Comparison of ENCODE assay signal across 20 cellular contexts in the genomic region with DNA sequence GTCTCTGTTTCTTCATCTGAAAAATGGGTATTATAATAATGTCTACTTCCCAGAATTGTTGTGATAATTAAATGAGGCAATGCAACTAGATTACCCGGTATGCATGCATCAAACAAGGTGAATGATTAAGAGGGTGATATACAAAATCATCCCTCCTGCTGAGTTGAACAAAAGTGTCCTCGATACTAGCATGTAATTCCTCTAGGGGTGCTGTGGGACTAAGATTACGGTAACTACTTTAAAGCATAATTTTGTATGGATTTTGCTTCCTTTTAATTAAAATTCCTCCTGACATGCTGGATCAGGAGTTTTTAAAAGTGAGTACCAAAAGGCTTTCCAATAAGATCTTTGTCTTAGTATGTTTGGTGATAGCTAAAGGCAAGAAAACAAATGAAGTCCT.
DNase-seq lines count a peak whose midpoint lies in the region; ATAC-seq and TF ChIP-seq lines count a peak whose summit lies in the region.
"Had no signal": no experiment of that assay in that cellular context is flagged by ENCODE, and none has a peak within 500 bp of the region (broad histone marks: within the 10 kb centered on the region; RNA-seq: fewer than 3 reads in every experiment).

No MANE protein-coding gene starts in this region.

- POLR2A ChIA-PET in A673 (lab: Charles Lee; ENCODE audit: low non-redundant PET), result no interaction called here

- H3K36me3 ChIP-seq in A673 (ENCODE audit: insufficient read depth, low read length, poor library complexity, severe bottlenecking) (no peaks in the 10 kb centered on the region), OCI-LY1 (ENCODE audit: insufficient read depth, low read length) (no peaks in the 10 kb centered on the region), endodermal cell (ENCODE audit: control insufficient read depth, insufficient read depth, low read length) (no peaks in the 10 kb centered on the region)
- H3K36me3 ChIP-seq: esophagus squamous epithelium, sigmoid colon had no signal

- H3K9me3 ChIP-seq in A673 (ENCODE audit: low read depth, low read length, poor library complexity, severe bottlenecking) (no peaks in the 10 kb centered on the region), OCI-LY1 (ENCODE audit: low read length) (no peaks in the 10 kb centered on the region), endodermal cell (ENCODE audit: control insufficient read depth, low read length) (no peaks in the 10 kb centered on the region)
- H3K9me3 ChIP-seq: esophagus squamous epithelium, sigmoid colon had no signal

- H3K4me1 Mint-ChIP-seq in endodermal cell, result peaks cover 5% of the 10 kb centered on the region
- H3K4me1 Mint-ChIP-seq: activated CD4-positive, alpha-beta T cell treated with anti-CD3 and anti-CD28 coated beads, Interleukin-2, amount 10 ng/mL, durations not matched to agents 24 days and 14 days; activated naive CD8-positive, alpha-beta T cell treated with anti-CD3 and anti-CD28 coated beads for 36 hours; CD4-positive, CD25-positive, alpha-beta regulatory T cell; naive thymus-derived CD4-positive, alpha-beta T cell; stimulated activated effector memory CD8-positive, alpha-beta T cell treated with anti-CD3 and anti-CD28 coated beads, Interleukin-12 subunit alpha, Interleukin-12 subunit beta, amount 100 ng/mL, for 72 hours had no signal

- H2AFZ ChIP-seq in OCI-LY1 (ENCODE audit: low read length), result no peak overlapping the region
- H2AFZ ChIP-seq: parathyroid adenoma had no signal

- H3K4me3 ChIP-seq in A673 (ENCODE audit: low read depth, low read length, poor library complexity, severe bottlenecking) (no peak overlapping the region), OCI-LY1 (ENCODE audit: low read depth, low read length, poor library complexity, severe bottlenecking) (no peak overlapping the region), endodermal cell (ENCODE audit: low read length) (no peak overlapping the region)
- H3K4me3 ChIP-seq: esophagus squamous epithelium, K562, sigmoid colon had no signal

- intact Hi-C loops in A673 (cut with micrococcal nuclease; ENCODE audit: unreplicated experiment), result no loop called here

- no peaks in the 10 kb centered on the region for H3K36me3 Mint-ChIP-seq in endodermal cell (ENCODE audit: low read depth)
- H3K36me3 Mint-ChIP-seq: activated naive CD8-positive, alpha-beta T cell treated with anti-CD3 and anti-CD28 coated beads for 36 hours; CD4-positive, CD25-positive, alpha-beta regulatory T cell; naive thymus-derived CD4-positive, alpha-beta T cell; stimulated activated effector memory CD8-positive, alpha-beta T cell treated with anti-CD3 and anti-CD28 coated beads, Interleukin-12 subunit alpha, Interleukin-12 subunit beta, amount 100 ng/mL, for 72 hours had no signal

- TF ChIP-seq CTCF in A673 (conservative IDR thresholded peaks at IDR 0.05; ENCODE audit: low read depth, low read length), result peak; percentile 35; the same call in 1 of the 2 replicates
- TF ChIP-seq CTCF in GM12874 (IDR thresholded peaks at IDR 0.05; ENCODE audit: insufficient read depth, low read depth, low read length), result peak; percentile 2; the same call in 1 of the 2 replicates
- TF ChIP-seq CTCF in OCI-LY1 (IDR thresholded peaks at IDR 0.05; ENCODE audit: low read length), result peak; percentile 33; the same call in 1 of the 2 replicates
- TF ChIP-seq CTCF in endodermal cell (conservative IDR thresholded peaks at IDR 0.05), result peak; percentile 54

- H3K27me3 ChIP-seq in A673 (replicated peaks; ENCODE audit: insufficient read depth, low read depth, low read length, poor library complexity) (no peaks in the 10 kb centered on the region), OCI-LY1 (ENCODE audit: insufficient read depth, low read length) (no peaks in the 10 kb centered on the region), endodermal cell (ENCODE audit: control insufficient read depth, insufficient read depth, low read length, poor library complexity, severe bottlenecking) (no peaks in the 10 kb centered on the region)
- H3K27me3 ChIP-seq: esophagus squamous epithelium, sigmoid colon had no signal

- H3K27ac ChIP-seq in A673 (ENCODE audit: low read depth, low read length, poor library complexity, severe bottlenecking) (no peak overlapping the region), OCI-LY1 (ENCODE audit: low read depth, low read length, poor library complexity, severe bottlenecking) (no peak overlapping the region), endodermal cell (ENCODE audit: low read depth, low read length) (no peak overlapping the region), substantia nigra (ENCODE audit: low read depth, low read length, poor library complexity, severe bottlenecking) (no peak overlapping the region)
- H3K27ac ChIP-seq: esophagus squamous epithelium, parathyroid adenoma, sigmoid colon had no signal

- no peaks in the 10 kb centered on the region for H3K27me3 Mint-ChIP-seq in endodermal cell (ENCODE audit: insufficient read depth)
- H3K27me3 Mint-ChIP-seq: activated CD4-positive, alpha-beta T cell treated with anti-CD3 and anti-CD28 coated beads, Interleukin-2, amount 10 ng/mL, durations not matched to agents 24 days and 14 days had no signal

- WGBS in endodermal cell (ENCODE audit: insufficient coverage in 1 of 2, insufficient read length in 1 of 2), 2 experiments, result 76 to 92% methylated on average over 2 to 3 of the region's 3 CpGs

- no peak overlapping the region for H3K9ac ChIP-seq in OCI-LY1 (ENCODE audit: low read length)
- H3K9ac ChIP-seq in endodermal cell (ENCODE audit: extremely low read depth, low read length, poor library complexity, severe bottlenecking), result no peak overlapping the region
- H3K9ac ChIP-seq: parathyroid adenoma had no signal

- no peak for ATAC-seq in GM21576 (IDR thresholded peaks at IDR 0.05; ENCODE audit: unreplicated experiment)
- ATAC-seq: K562; naive thymus-derived CD4-positive, alpha-beta T cell; stimulated activated effector memory CD8-positive, alpha-beta T cell treated with anti-CD3 and anti-CD28 coated beads, Interleukin-12 subunit alpha, Interleukin-12 subunit beta, amount 100 ng/mL, for 72 hours had no signal

- H3K9me3 Mint-ChIP-seq in endodermal cell, result no peaks in the 10 kb centered on the region
- H3K9me3 Mint-ChIP-seq: activated CD4-positive, alpha-beta T cell treated with anti-CD3 and anti-CD28 coated beads, Interleukin-2, amount 10 ng/mL, durations not matched to agents 24 days and 14 days; activated naive CD8-positive, alpha-beta T cell treated with anti-CD3 and anti-CD28 coated beads for 36 hours; CD4-positive, CD25-positive, alpha-beta regulatory T cell had no signal

- BruUV-seq in A673 (replicated peaks; lab: Mats Ljungman, UMichigan), result no TSS peak

- CTCF ChIA-PET in A673 (lab: Charles Lee), result no interaction called here

- H3K79me2 ChIP-seq in OCI-LY1 (ENCODE audit: insufficient read depth, low read length), result no peaks in the 10 kb centered on the region
- H3K79me2 ChIP-seq: parathyroid adenoma had no signal

- no peak overlapping the region for H3K27ac Mint-ChIP-seq in endodermal cell
- H3K27ac Mint-ChIP-seq: activated CD4-positive, alpha-beta T cell treated with anti-CD3 and anti-CD28 coated beads, Interleukin-2, amount 10 ng/mL, durations not matched to agents 24 days and 14 days; activated naive CD8-positive, alpha-beta T cell treated with anti-CD3 and anti-CD28 coated beads for 36 hours; CD4-positive, CD25-positive, alpha-beta regulatory T cell; naive thymus-derived CD4-positive, alpha-beta T cell; stimulated activated effector memory CD8-positive, alpha-beta T cell treated with anti-CD3 and anti-CD28 coated beads, Interleukin-12 subunit alpha, Interleukin-12 subunit beta, amount 100 ng/mL, for 72 hours had no signal

- H4K20me1 ChIP-seq in OCI-LY1 (ENCODE audit: insufficient read depth, low read length), result no peaks in the 10 kb centered on the region

- no peaks in the 10 kb centered on the region for H3K9me2 ChIP-seq in OCI-LY1 (ENCODE audit: low read depth, low read length)

- no peak for DNase-seq in A673 (ENCODE audit: low spot score)
- no peak for DNase-seq in endodermal cell
- no peak for DNase-seq in substantia nigra (lab: John Stamatoyannopoulos, UW)
- no peak for DNase-seq in foreskin melanocyte
- DNase-seq in kidney glomerular epithelial cell (lab: John Stamatoyannopoulos, UW), result no peak
- DNase-seq: activated CD4-positive, alpha-beta T cell treated with anti-CD3 and anti-CD28 coated beads, Interleukin-2, amount 10 ng/mL, durations not matched to agents 24 days and 14 days; activated naive CD8-positive, alpha-beta T cell treated with anti-CD3 and anti-CD28 coated beads for 36 hours; CD4-positive, CD25-positive, alpha-beta regulatory T cell; effector CD8-positive, alpha-beta T cell; esophagus squamous epithelium; naive thymus-derived CD4-positive, alpha-beta T cell; NCI-H1092; NCI-H2029; sigmoid colon had no signal

- H3K4me1 ChIP-seq in A673 (ENCODE audit: insufficient read depth, low read length, poor library complexity, severe bottlenecking) (peaks cover 26% of the 10 kb centered on the region), OCI-LY1 (ENCODE audit: insufficient read depth, low read length, severe bottlenecking) (no peaks in the 10 kb centered on the region), endodermal cell (ENCODE audit: control insufficient read depth, insufficient read depth, low read length) (no peaks in the 10 kb centered on the region)
- H3K4me1 ChIP-seq: esophagus squamous epithelium, parathyroid adenoma had no signal

- no peak overlapping the region for H3K4me3 Mint-ChIP-seq in endodermal cell
- H3K4me3 Mint-ChIP-seq: activated CD4-positive, alpha-beta T cell treated with anti-CD3 and anti-CD28 coated beads, Interleukin-2, amount 10 ng/mL, durations not matched to agents 24 days and 14 days; activated naive CD8-positive, alpha-beta T cell treated with anti-CD3 and anti-CD28 coated beads for 36 hours; CD4-positive, CD25-positive, alpha-beta regulatory T cell; naive thymus-derived CD4-positive, alpha-beta T cell; stimulated activated effector memory CD8-positive, alpha-beta T cell treated with anti-CD3 and anti-CD28 coated beads, Interleukin-12 subunit alpha, Interleukin-12 subunit beta, amount 100 ng/mL, for 72 hours had no signal

- no peak overlapping the region for H3K4me2 ChIP-seq in OCI-LY1 (ENCODE audit: low read length)

- H3F3A ChIP-seq in OCI-LY1 (ENCODE audit: insufficient read depth, low read length), result no peaks in the 10 kb centered on the region

Comparison
In these comparisons a context has a peak if more than half of its experiments do, and no peak if none do; other contexts are left out.
1. CTCF ChIP-seq: peak in every context shown above with its lines; median percentile 54 in endodermal cell; 35 in A673; 33 in OCI-LY1; 2 in GM12874.